8 cellular contexts compared by ENCODE assay signal in the genomic region with DNA sequence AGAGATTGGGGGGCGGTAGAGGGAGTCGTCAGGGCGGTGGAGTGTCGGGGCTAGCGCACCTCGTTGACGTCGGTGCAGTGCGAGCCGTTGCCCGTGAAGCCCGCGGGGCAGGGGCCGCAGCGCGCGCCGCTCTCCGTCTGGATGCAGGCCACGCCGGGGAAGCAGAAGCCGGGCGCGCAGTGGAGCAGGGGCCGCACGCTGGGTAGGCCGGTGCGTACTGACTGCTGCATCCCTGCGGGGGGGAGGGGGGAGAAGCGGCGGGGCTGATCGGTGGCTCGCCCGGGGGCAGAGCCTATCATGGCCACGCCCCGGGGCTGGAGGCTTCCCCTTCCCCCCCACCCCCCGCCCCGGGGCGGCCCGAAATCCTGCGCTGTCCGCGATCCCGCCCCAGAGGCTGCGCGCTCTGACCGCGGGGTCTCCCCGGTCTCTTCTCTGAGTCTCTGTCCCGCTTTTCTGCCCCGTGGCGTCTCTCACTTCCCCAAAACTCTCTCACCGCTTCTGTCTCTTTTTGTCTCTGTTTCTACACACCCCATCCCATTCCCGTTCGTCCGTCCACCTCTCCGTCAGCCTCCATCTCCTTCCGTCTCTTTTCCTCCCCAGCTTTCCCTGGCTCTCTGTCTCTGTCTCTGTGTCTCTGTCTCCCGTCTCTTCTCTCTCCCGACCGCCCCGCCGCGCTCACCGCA. TPM values are rescaled to one million over a fixed set of nuclear protein-coding genes. Genes with fewer than 3 reads are reported as not detected.
DNase-seq lines count a peak whose midpoint lies in the region; ATAC-seq and TF ChIP-seq lines count a peak whose summit lies in the region.

No MANE protein-coding gene starts in this region.

- TF ChIP-seq POLR2A in esophagus muscularis mucosa (IDR thresholded peaks at IDR 0.05; ENCODE audit: low read depth) = no peak

- peak overlapping the region; percentile 33 to 51 (median 45) for H3K4me3 ChIP-seq in esophagus muscularis mucosa

- intact Hi-C loops in esophagus muscularis mucosa (cut with DNase I) = no loop called here

- no peaks in the 10 kb centered on the region for H3K36me3 Mint-ChIP-seq in progenitor cell of endocrine pancreas (ENCODE audit: insufficient read depth)

- peaks cover 12 to 98% (median 65%) of the 10 kb centered on the region in 4 donors for H3K27me3 ChIP-seq in esophagus muscularis mucosa

- H3K4me1 Mint-ChIP-seq in progenitor cell of endocrine pancreas (ENCODE audit: low read depth) = peaks cover 8% of the 10 kb centered on the region

- no peaks in the 10 kb centered on the region for H3K9me3 Mint-ChIP-seq in progenitor cell of endocrine pancreas (ENCODE audit: low read depth)

- ATAC-seq in GM18498 (IDR thresholded peaks at IDR 0.05; ENCODE audit: unreplicated experiment) = no peak
- ATAC-seq in GM18868 (IDR thresholded peaks at IDR 0.05; ENCODE audit: unreplicated experiment) = no peak
- no peak for ATAC-seq in HG03045 (IDR thresholded peaks at IDR 0.05; ENCODE audit: unreplicated experiment)

- 2% methylated on average over 43 of the region's 65 CpGs for WGBS in esophagus muscularis mucosa

- DNase-seq in GM13976 (ENCODE audit: low spot score) (peak; percentile 73), RPMI8226 (peak; percentile 71), esophagus muscularis mucosa (ENCODE audit: extremely low spot score) (no peak), progenitor cell of endocrine pancreas (ENCODE audit: low spot score, unreplicated experiment) (no peak), KG1 (lab: John Stamatoyannopoulos, UW) (no peak)

- peaks cover 82% of the 10 kb centered on the region for H3K27me3 Mint-ChIP-seq in progenitor cell of endocrine pancreas

- peak overlapping the region; percentile 22 for H3K4me3 Mint-ChIP-seq in progenitor cell of endocrine pancreas (ENCODE audit: low read depth)

- H3K27ac ChIP-seq in esophagus muscularis mucosa (replicated peaks in 1 of 4) = no peak overlapping the region

- in situ Hi-C loops in GM13976 (cut with MboI; ENCODE audit: low sequenced_read_pairs, unreplicated experiment) = no loop called here

- H3K36me3 ChIP-seq in esophagus muscularis mucosa = no peaks in the 10 kb centered on the region

- H3K4me1 ChIP-seq in esophagus muscularis mucosa = peaks cover 44 to 57% (median 55%) of the 10 kb centered on the region in 4 donors

- H3K9me3 ChIP-seq in esophagus muscularis mucosa = no peaks in the 10 kb centered on the region

- no peak overlapping the region for H3K27ac Mint-ChIP-seq in progenitor cell of endocrine pancreas

- TF ChIP-seq CTCF in GM13976 (IDR thresholded peaks at IDR 0.05; ENCODE audit: borderline replicate concordance, control extremely low read depth, extremely low read depth, insufficient read depth, missing control alignments) (no peak), esophagus muscularis mucosa (IDR thresholded peaks at IDR 0.05) (no peak), progenitor cell of endocrine pancreas (IDR thresholded peaks at IDR 0.05; ENCODE audit: unreplicated experiment) (no peak)

- no peak for TF ChIP-seq EP300 in esophagus muscularis mucosa (IDR thresholded peaks at IDR 0.05)

RNA-seq across cellular contexts. Expression of a gene that starts 1.1 kb away (rescaled TPM):
- total RNA-seq in esophagus muscularis mucosa = under 1 TPM; 0.33 to 0.83 (median 0.62) TPM
- total RNA-seq in progenitor cell of endocrine pancreas = 0.13 and 0.24 TPM in 2 replicates

RNA-seq across cellular contexts. Expression of a gene that starts 41.7 kb away (rescaled TPM):
- 100 to 1,000 TPM in 1 of 4 donors, 10 to 100 TPM in 3; 54.8 to 116 (median 77.4) TPM for total RNA-seq in esophagus muscularis mucosa
- 87.1 and 90.9 TPM in 2 replicates for total RNA-seq in progenitor cell of endocrine pancreas

Comparison
In these comparisons a context has a peak if more than half of its experiments do, and no peak if none do; other contexts are left out.
1. DNase-seq: peak in GM13976 (single experiment) and RPMI8226 (single experiment); none in esophagus muscularis mucosa (single experiment), progenitor cell of endocrine pancreas (single experiment) and KG1 (single experiment).